In genomic region chr6:30152019-30152673, GRCh38 we compare ENCODE assay signal across 22 cellular contexts. TPM values are rescaled to one million over a fixed set of nuclear protein-coding genes. Genes with fewer than 3 reads are reported as not detected.
"Had no signal": no experiment of that assay in that cellular context is flagged by ENCODE, and none has a peak within 500 bp of the region (broad histone marks: within the 10 kb centered on the region; RNA-seq: fewer than 3 reads in every experiment).

No MANE protein-coding gene starts in this region.

- ATAC-seq: activated naive CD4-positive, alpha-beta T cell treated with anti-CD3 and anti-CD28 coated beads, Interleukin-2, amount 50 U/mL, for 72 hours; left lung; stimulated activated naive CD8-positive, alpha-beta T cell treated with anti-CD3 and anti-CD28 coated beads, Interleukin-15, Interleukin-2, amounts not matched to agents 100 U/mL and 50 U/mL, for 24 hours; WTC11 had no signal

- H3K36me3 ChIP-seq: adrenal gland, breast epithelium, left lung had no signal

- DNase-seq: activated CD4-positive, alpha-beta T cell treated with anti-CD3 and anti-CD28 coated beads for 36 hours; activated CD4-positive, alpha-beta T cell treated with anti-CD3 and anti-CD28 coated beads, Interleukin-2, amount 50 U/mL, for 48 hours; activated gamma-delta T cell treated with Interleukin-2 at 50 U/mL for 16 hours; adrenal gland; head of caudate nucleus; left lung; occipital lobe; stimulated activated CD4-positive, alpha-beta T cell treated with anti-CD3 and anti-CD28 coated beads, Interleukin-2, amount 100 ng/mL, for 24 hours; stimulated activated naive CD8-positive, alpha-beta T cell treated with anti-CD3 and anti-CD28 coated beads, Interleukin-15, Interleukin-2, amounts not matched to agents 100 U/mL and 50 U/mL, for 24 hours; trophoblast cell had no signal

- H3K27ac ChIP-seq: adrenal gland, breast epithelium, coronary artery, left lung had no signal

- H3K9me3 ChIP-seq: adrenal gland, breast epithelium, left lung had no signal

- H3K27me3 ChIP-seq: breast epithelium had no signal

- H3K4me3 ChIP-seq: adrenal gland, breast epithelium, coronary artery, left lung had no signal

- H3K4me1 ChIP-seq: adrenal gland had no signal

RNA-seq across cellular contexts. Expression of gene TRIM10, which starts 8.9 kb away (rescaled TPM):
- total RNA-seq: adrenal gland, astrocyte, breast epithelium, epithelial cell of proximal tubule, left lung, mesothelial cell of epicardium, posterior vena cava had no signal
- polyA plus RNA-seq: adrenal gland, keratinocyte had no signal

RNA-seq across cellular contexts. Expression of gene TRIM15, which starts 11.2 kb away (rescaled TPM):
- total RNA-seq: adrenal gland, astrocyte, epithelial cell of proximal tubule, frontal cortex, left lung, lung microvascular endothelial cell, mesothelial cell of epicardium, occipital lobe, posterior vena cava had no signal
- polyA plus RNA-seq: adrenal gland, keratinocyte had no signal

RNA-seq across cellular contexts. Expression of gene TRIM40, which starts 16.2 kb away (rescaled TPM):
- total RNA-seq: activated CD4-positive, alpha-beta T cell treated with anti-CD3 and anti-CD28 coated beads for 36 hours; activated T-helper 1 cell treated with anti-CD3 and anti-CD28 coated beads, Interleukin-12 subunit alpha, Interleukin-12 subunit beta, Interleukin-2, Interleukin-4 antibody, amounts not matched to agents 30 ng/mL and 10 ng/mL and 1 ng/mL, durations not matched to agents 14 hours and 24 hours and 36 hours; adrenal gland; astrocyte; epithelial cell of proximal tubule; frontal cortex; left lung; lung microvascular endothelial cell; mesothelial cell of epicardium; occipital lobe; posterior vena cava; WTC11 had no signal
- polyA plus RNA-seq: keratinocyte had no signal

RNA-seq across cellular contexts. Expression of gene TRIM31, which starts 39.3 kb away (rescaled TPM):
- total RNA-seq: activated CD4-positive, alpha-beta T cell treated with anti-CD3 and anti-CD28 coated beads for 36 hours; activated naive CD4-positive, alpha-beta T cell treated with anti-CD3 and anti-CD28 coated beads, Interleukin-2, amount 50 U/mL, for 72 hours; activated T-helper 1 cell treated with anti-CD3 and anti-CD28 coated beads, Interleukin-12 subunit alpha, Interleukin-12 subunit beta, Interleukin-2, Interleukin-4 antibody, amounts not matched to agents 30 ng/mL and 10 ng/mL and 1 ng/mL, durations not matched to agents 14 hours and 24 hours and 36 hours; astrocyte; epithelial cell of proximal tubule; frontal cortex; lung microvascular endothelial cell; mesothelial cell of epicardium; occipital lobe; posterior vena cava had no signal
- polyA plus RNA-seq: keratinocyte had no signal
